Comparison of ENCODE assay signal across 14 cellular contexts in the genomic region with DNA sequence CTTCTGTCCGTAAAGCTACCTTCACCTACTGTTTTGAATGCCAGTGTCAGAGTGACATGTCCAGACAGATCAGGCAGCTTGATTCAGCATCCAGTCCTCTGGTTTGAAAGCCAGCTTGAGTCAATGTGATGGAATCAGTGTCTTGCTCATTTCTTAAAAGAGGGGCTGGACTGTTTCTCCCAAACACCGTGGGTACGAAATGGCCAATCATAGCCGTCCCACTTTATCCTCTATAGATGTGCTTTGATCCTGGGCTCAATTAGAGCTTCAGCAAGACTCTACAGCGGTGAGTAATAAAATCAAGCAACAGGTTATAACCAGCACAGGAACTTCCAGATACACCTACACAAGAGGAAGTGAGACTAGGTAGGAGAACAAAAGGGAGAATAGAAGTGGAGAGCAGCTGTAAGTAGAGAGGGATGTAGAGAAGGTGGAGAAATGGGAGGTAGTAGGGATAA. TPM values are rescaled to one million over a fixed set of nuclear protein-coding genes. Genes with fewer than 3 reads are reported as not detected.
DNase-seq lines count a peak whose midpoint lies in the region; ATAC-seq, FAIRE-seq and TF ChIP-seq lines count a peak whose summit lies in the region.
"Had no signal": no experiment of that assay in that cellular context is flagged by ENCODE, and none has a peak within 500 bp of the region (broad histone marks: within the 10 kb centered on the region; RNA-seq: fewer than 3 reads in every experiment).

No MANE protein-coding gene starts in this region.

- H3K4me3 ChIP-seq in mesendoderm (ENCODE audit: low read length) (no peak overlapping the region), Karpas-422 (ENCODE audit: low read length) (no peak overlapping the region)

- H3K56ac ChIP-seq in mesendoderm (ENCODE audit: low read length): no peak overlapping the region

- no peaks in the 10 kb centered on the region for H3K4me1 ChIP-seq in mesendoderm (ENCODE audit: control insufficient read depth, low read depth, low read length)
- no peaks in the 10 kb centered on the region for H3K4me1 ChIP-seq in Karpas-422 (ENCODE audit: low read length)

- no peak overlapping the region for H4K8ac ChIP-seq in mesendoderm (ENCODE audit: low read depth, low read length)

- no peak overlapping the region for H3K23ac ChIP-seq in mesendoderm (ENCODE audit: low read length)

- H3K4ac ChIP-seq in mesendoderm (ENCODE audit: low read depth, low read length): no peak overlapping the region

- ATAC-seq in GM19455 (IDR thresholded peaks at IDR 0.05; ENCODE audit: unreplicated experiment) (peak; percentile 95), HG02884 (IDR thresholded peaks at IDR 0.05; ENCODE audit: unreplicated experiment) (peak; percentile 89), HG03097 (IDR thresholded peaks at IDR 0.05; ENCODE audit: low FRiP score, unreplicated experiment) (no peak)
- ATAC-seq: Panc1 had no signal

- H3K27me3 ChIP-seq in mesendoderm (ENCODE audit: insufficient read depth, low read length, poor library complexity) (no peaks in the 10 kb centered on the region), Karpas-422 (ENCODE audit: low read length) (no peaks in the 10 kb centered on the region)

- H2BK120ac ChIP-seq in mesendoderm (ENCODE audit: low read depth, low read length): no peak overlapping the region

- DNase-seq in GM12892 (ENCODE audit: insufficient read length): no peak
- peak; percentile 90 for DNase-seq in RWPE1 (ENCODE audit: low spot score)
- DNase-seq in NCI-H1092 (lab: John Stamatoyannopoulos, UW): no peak
- DNase-seq in mesendoderm: no peak
- DNase-seq in Karpas-422: no peak
- DNase-seq: activated CD4-positive, CD25-positive, alpha-beta regulatory T cell; naive B cell; NCI-H1694 treated with DMSO at 0.1 percent for 48 hours; stimulated activated naive CD4-positive, alpha-beta T cell had no signal

- no CpG with 5 or more reads among the region's 5 CpGs for WGBS in mesendoderm (ENCODE audit: extremely low coverage, insufficient coverage, low lambda C conversion rate)

- H2BK5ac ChIP-seq in mesendoderm (ENCODE audit: low read length): no peak overlapping the region

- TF ChIP-seq CTCF in RWPE1 (conservative IDR thresholded peaks at IDR 0.05; ENCODE audit: low read depth): no peak

- peak; percentile 91 for FAIRE-seq in GM12892 (lab: Jason Lieb, UNC)

- H3K36me3 ChIP-seq in mesendoderm (ENCODE audit: control insufficient read depth, insufficient read depth, low read length): no peaks in the 10 kb centered on the region
- H3K36me3 ChIP-seq in Karpas-422 (ENCODE audit: insufficient read depth, low read length): no peaks in the 10 kb centered on the region

- no peak overlapping the region for H2AK5ac ChIP-seq in mesendoderm (ENCODE audit: low read length)

- H4K5ac ChIP-seq in mesendoderm (ENCODE audit: low read length): no peak overlapping the region

- POLR2A ChIA-PET in RWPE1 (lab: Yijun Ruan, JAX; ENCODE audit: low non-redundant PET): no interaction called here

- H3K79me1 ChIP-seq in mesendoderm (ENCODE audit: low read length): no peaks in the 10 kb centered on the region

- no peaks in the 10 kb centered on the region for H4K20me1 ChIP-seq in Karpas-422 (ENCODE audit: insufficient read depth, low read depth, low read length)

- no peaks in the 10 kb centered on the region for H3K9me2 ChIP-seq in Karpas-422 (replicated peaks; ENCODE audit: insufficient read depth, low read length)

- H3K27ac ChIP-seq in RWPE1: no peak overlapping the region
- H3K27ac ChIP-seq in mesendoderm (ENCODE audit: low read depth, low read length): no peak overlapping the region
- no peak overlapping the region for H3K27ac ChIP-seq in Karpas-422 (ENCODE audit: low read length)

- TF ChIP-seq POLR2A in GM12892 (IDR thresholded peaks at IDR 0.05; ENCODE audit: low read depth, low read length): 0 out of 2 replicates have a peak, but pooled peaks have one; percentile 32

- no peaks in the 10 kb centered on the region for H3K79me2 ChIP-seq in mesendoderm (ENCODE audit: control insufficient read depth, insufficient read depth, low read length)
- no peaks in the 10 kb centered on the region for H3K79me2 ChIP-seq in Karpas-422 (ENCODE audit: low read length)

- H3K4me2 ChIP-seq in mesendoderm (ENCODE audit: low read length) (no peak overlapping the region), Karpas-422 (ENCODE audit: low read depth, low read length, poor library complexity, severe bottlenecking) (no peak overlapping the region)

- H3K9ac ChIP-seq in mesendoderm (ENCODE audit: low read length) (no peak overlapping the region), Karpas-422 (ENCODE audit: low read length) (no peak overlapping the region)

- CTCF ChIA-PET in RWPE1 (lab: Yijun Ruan, JAX): interaction anchor here (0.6 to 0.7 kb wide), 2 partner anchors 55 to 1068 kb away, joined by 4 to 7 read pairs; no protein-coding TSS in a partner anchor

- no peak overlapping the region for H2BK15ac ChIP-seq in mesendoderm (replicated peaks; ENCODE audit: low read depth)

- no peak overlapping the region for H2AFZ ChIP-seq in Karpas-422 (ENCODE audit: low read length)

- H3K18ac ChIP-seq in mesendoderm (ENCODE audit: low read length): no peak overlapping the region

- H3K9me3 ChIP-seq in Karpas-422 (ENCODE audit: low read length): no peaks in the 10 kb centered on the region

RNA-seq across cellular contexts. Expression of gene OR5K1, which starts 17.0 kb away (rescaled TPM):
- polyA plus RNA-seq in GM12892 (2012; ENCODE audit: missing spikeins): 0.17 TPM
- not detected for polyA plus RNA-seq in mesendoderm (2013, experiment 1 of 2)
- not detected for polyA plus RNA-seq in mesendoderm (2013, experiment 2 of 2)
- total RNA-seq in Karpas-422 (2014; rRNA removed; shearing (Covaris generic); ENCODE audit: low replicate concordance): not detected in 2 replicates
- total RNA-seq: HT1080 had no signal

RNA-seq across cellular contexts. Expression of gene OR5K2, which starts 51.5 kb away (rescaled TPM):
- polyA plus RNA-seq in GM12892 (2012; ENCODE audit: missing spikeins): not detected
- polyA plus RNA-seq in mesendoderm (2013, experiment 1 of 2): not detected
- not detected for polyA plus RNA-seq in mesendoderm (2013, experiment 2 of 2)
- not detected in 2 replicates for total RNA-seq in Karpas-422 (2014; rRNA removed; shearing (Covaris generic); ENCODE audit: low replicate concordance)
- total RNA-seq: HT1080 had no signal

RNA-seq across cellular contexts. Expression of gene OR5K3, which starts 55.5 kb away (rescaled TPM):
- not detected for polyA plus RNA-seq in GM12892 (2012; ENCODE audit: missing spikeins)
- not detected for polyA plus RNA-seq in mesendoderm (2013, experiment 1 of 2)
- not detected for polyA plus RNA-seq in mesendoderm (2013, experiment 2 of 2)
- total RNA-seq in Karpas-422 (2014; rRNA removed; shearing (Covaris generic); ENCODE audit: low replicate concordance): not detected in 2 replicates
- total RNA-seq: HT1080 had no signal
